Comparison of ENCODE assay signal across 27 cellular contexts in the genomic region with DNA sequence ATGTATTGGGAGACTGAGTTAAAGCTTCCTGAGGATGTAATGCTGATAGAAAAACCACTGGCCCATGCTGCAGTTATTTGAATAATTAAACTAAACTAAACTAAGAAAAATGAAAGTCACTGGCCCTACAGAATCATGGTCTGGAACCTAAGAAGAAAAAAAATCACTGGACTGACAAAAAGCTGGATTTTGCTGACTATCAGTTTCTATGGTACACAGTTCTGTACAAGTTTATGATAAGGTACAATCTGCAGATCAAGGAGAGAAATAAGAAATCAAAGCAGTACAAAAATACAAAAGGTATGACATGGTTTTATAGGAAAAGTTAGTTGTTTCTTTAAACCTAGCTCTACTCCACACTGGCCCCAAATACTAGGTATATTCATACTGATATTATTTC.
"Had no signal": no experiment of that assay in that cellular context is flagged by ENCODE, and none has a peak within 500 bp of the region (broad histone marks: within the 10 kb centered on the region; RNA-seq: fewer than 3 reads in every experiment).

No MANE protein-coding gene starts in this region.

- DNase-seq: activated CD4-positive, alpha-beta T cell treated with anti-CD3 and anti-CD28 coated beads, Interleukin-2, amount 50 U/mL, for 4 hours; activated CD4-positive, CD25-positive, alpha-beta regulatory T cell treated with anti-CD3 and anti-CD28 coated beads, Interleukin-2, amount 50 U/mL, for 72 hours; activated CD8-positive, alpha-beta memory T cell treated with anti-CD3 and anti-CD28 coated beads for 24 hours; activated naive CD4-positive, alpha-beta T cell; cerebellar nuclear complex; colonic mucosa; effector CD8-positive, alpha-beta T cell; esophagus squamous epithelium; foreskin melanocyte; left lung; mesendoderm; ovary; sigmoid colon; small intestine; stimulated activated CD4-positive, alpha-beta T cell treated with anti-CD3 and anti-CD28 coated beads, Interleukin-4, amount 100 ng/mL, for 24 hours; T-helper 2 cell; tibial artery; upper lobe of right lung had no signal

- H3K36me3 ChIP-seq: colonic mucosa, ovary had no signal

- H3K27ac ChIP-seq: ascending aorta, cardiac muscle cell, colonic mucosa, epithelial cell of prostate, esophagus squamous epithelium, left lung, ovary, sigmoid colon, suprapubic skin, tibial artery, upper lobe of right lung had no signal

- H3K4me3 Mint-ChIP-seq: brain; stimulated activated effector memory CD8-positive, alpha-beta T cell treated with anti-CD3 and anti-CD28 coated beads, Interleukin-12 subunit alpha, Interleukin-12 subunit beta, amount 100 ng/mL, for 72 hours had no signal

- H3K4me3 ChIP-seq: ascending aorta, cardiac muscle cell, colonic mucosa, esophagus squamous epithelium, left lung, lung, ovary, sigmoid colon, suprapubic skin, tibial artery, upper lobe of right lung had no signal

- ATAC-seq: activated naive CD4-positive, alpha-beta T cell treated with anti-CD3 and anti-CD28 coated beads, Interleukin-2, amount 50 U/mL, for 72 hours; left lung; stimulated activated effector memory CD8-positive, alpha-beta T cell treated with anti-CD3 and anti-CD28 coated beads, Interleukin-12 subunit alpha, Interleukin-12 subunit beta, amount 100 ng/mL, for 72 hours; upper lobe of right lung had no signal

- H3K27ac Mint-ChIP-seq: activated naive CD4-positive, alpha-beta T cell treated with anti-CD3 and anti-CD28 coated beads, Interleukin-2, amount 50 U/mL, for 72 hours; brain; progenitor cell of endocrine pancreas; stimulated activated effector memory CD8-positive, alpha-beta T cell treated with anti-CD3 and anti-CD28 coated beads, Interleukin-12 subunit alpha, Interleukin-12 subunit beta, amount 100 ng/mL, for 72 hours had no signal

- H3K27me3 Mint-ChIP-seq: brain, progenitor cell of endocrine pancreas had no signal

- H3K9me3 ChIP-seq: ascending aorta, colonic mucosa, esophagus squamous epithelium, left lung, ovary, sigmoid colon, suprapubic skin, tibial artery, upper lobe of right lung had no signal

- H3K4me1 ChIP-seq: colonic mucosa had no signal

- H3K9me3 Mint-ChIP-seq: activated naive CD4-positive, alpha-beta T cell treated with anti-CD3 and anti-CD28 coated beads, Interleukin-2, amount 50 U/mL, for 72 hours; brain; stimulated activated effector memory CD8-positive, alpha-beta T cell treated with anti-CD3 and anti-CD28 coated beads, Interleukin-12 subunit alpha, Interleukin-12 subunit beta, amount 100 ng/mL, for 72 hours had no signal

- H3K27me3 ChIP-seq: ascending aorta, cardiac muscle cell, colonic mucosa, esophagus squamous epithelium, left lung, ovary, sigmoid colon, suprapubic skin, tibial artery, upper lobe of right lung had no signal
